Comparison of ENCODE assay signal across 8 cellular contexts in the genomic region with DNA sequence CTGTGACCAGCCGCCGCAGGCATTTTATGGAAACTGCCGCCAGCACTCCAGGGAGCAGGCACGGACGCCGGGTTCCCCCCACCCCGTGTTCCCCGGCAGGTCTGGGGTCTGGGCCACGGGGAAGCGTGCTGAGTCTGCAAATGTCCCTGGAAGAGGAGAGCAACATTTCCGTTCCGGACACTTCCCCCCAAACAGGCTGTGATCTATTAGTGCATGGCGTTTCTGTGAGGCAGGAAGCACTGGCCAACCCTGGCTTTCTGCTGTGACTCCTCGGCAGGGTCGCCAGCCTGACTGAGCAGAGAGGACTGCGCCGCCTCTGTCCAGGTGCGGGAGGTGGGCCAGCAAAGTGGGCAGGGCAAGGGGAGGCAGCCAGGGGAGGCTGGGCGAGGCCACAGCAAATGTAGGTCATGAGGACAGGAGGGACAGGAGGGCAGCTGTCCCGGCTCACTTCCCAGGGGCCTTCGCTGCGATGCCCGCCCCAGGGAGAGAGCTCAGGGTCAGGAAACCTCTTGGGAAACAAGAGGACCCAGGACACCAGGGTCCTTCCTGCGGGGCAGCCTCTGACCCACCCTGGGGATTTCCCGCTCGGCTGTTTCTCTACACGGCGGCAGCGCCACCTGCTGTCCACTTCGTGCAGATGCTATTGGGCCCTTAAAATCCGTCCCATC.
DNase-seq lines count a peak whose midpoint lies in the region; ATAC-seq and TF ChIP-seq lines count a peak whose summit lies in the region.

No MANE protein-coding gene starts in this region.

- CTCF ChIA-PET in GM10248 (lab: Yijun Ruan, JAX) = interaction anchor here (0.7 to 5.7 kb wide), 13 partner anchors 12 to 716 kb away, joined by 3 to 53 read pairs (median 3); no protein-coding TSS in a partner anchor

- H3K4me2 ChIP-seq in MM.1S (ENCODE audit: low read depth, low read length) = peak overlapping the region; percentile 37; the same call in 1 of the 2 replicates

- no peak for ATAC-seq in HG03045 (IDR thresholded peaks at IDR 0.05; ENCODE audit: unreplicated experiment)

- no peak overlapping the region for H3K4me3 ChIP-seq in MM.1S (ENCODE audit: low read length)
- peak overlapping the region; percentile 26 for H3K4me3 ChIP-seq in coronary artery

- no peaks in the 10 kb centered on the region for H3K9me3 ChIP-seq in MM.1S (replicated peaks; ENCODE audit: insufficient read depth, low read length)

- TF ChIP-seq CTCF in GM10248 (IDR thresholded peaks at IDR 0.05; ENCODE audit: control extremely low read depth, extremely low read depth, low read depth, missing control alignments) (peak; percentile 92), MM.1S (IDR thresholded peaks at IDR 0.05; ENCODE audit: low read length) (peak; percentile 58), coronary artery (IDR thresholded peaks at IDR 0.05) (peak; percentile 85)

- H3K9me2 ChIP-seq in MM.1S (replicated peaks; ENCODE audit: insufficient read depth, low read length) = no peaks in the 10 kb centered on the region

- H3K27ac ChIP-seq in MM.1S (ENCODE audit: low read length) (no peak overlapping the region), coronary artery (no peak overlapping the region)

- peaks cover 75% of the 10 kb centered on the region for H3K27me3 ChIP-seq in MM.1S (replicated peaks; ENCODE audit: insufficient read depth, low read length)

- no peak overlapping the region for H2AFZ ChIP-seq in MM.1S (ENCODE audit: low read length)

- H3K9ac ChIP-seq in MM.1S (ENCODE audit: low read length) = no peak overlapping the region

- H3K4me1 ChIP-seq in MM.1S (ENCODE audit: low read length) = no peaks in the 10 kb centered on the region

- DNase-seq in GM10248 (ENCODE audit: extremely low spot score) (peak; percentile 79), MM.1S (peak; percentile 13), coronary artery (ENCODE audit: low spot score) (no peak), medulla oblongata (ENCODE audit: extremely low spot score) (peak; percentile 71), islet precursor cell (no peak)
- DNase-seq in activated CD4-positive, alpha-beta T cell treated with anti-CD3 and anti-CD28 coated beads for 4 hours = peak; percentile 44 to 45
- DNase-seq in stimulated activated CD8-positive, alpha-beta memory T cell treated with anti-CD3 and anti-CD28 coated beads, Interleukin-15, amount 100 ng/mL, for 24 hours (ENCODE audit: low read depth) = peak; percentile 21

- no peaks in the 10 kb centered on the region for H3K79me2 ChIP-seq in MM.1S (ENCODE audit: low read length)

- H4K20me1 ChIP-seq in MM.1S (ENCODE audit: insufficient read depth, low read length) = no peaks in the 10 kb centered on the region

- H3F3A ChIP-seq in MM.1S (ENCODE audit: insufficient read depth, low read length) = no peaks in the 10 kb centered on the region

- POLR2A ChIA-PET in GM10248 (lab: Yijun Ruan, JAX) = no interaction called here

- no peaks in the 10 kb centered on the region for H3K36me3 ChIP-seq in MM.1S (replicated peaks; ENCODE audit: insufficient read depth, low read length)

Comparison
In these comparisons a context has a peak if more than half of its experiments do, and no peak if none do; other contexts are left out.
1. DNase-seq: peak in GM10248 (single experiment), MM.1S (single experiment), activated CD4-positive, alpha-beta T cell treated with anti-CD3 and anti-CD28 coated beads for 4 hours (2 of 2), medulla oblongata (single experiment) and stimulated activated CD8-positive, alpha-beta memory T cell treated with anti-CD3 and anti-CD28 coated beads, Interleukin-15, amount 100 ng/mL, for 24 hours (single experiment); none in coronary artery (single experiment) and islet precursor cell (single experiment).
2. Peak in every context shown above with its lines, with median percentiles within 50 percentile points of each other: CTCF ChIP-seq.